In genomic region chr2:72144746-72145657, GRCh38 we compare ENCODE assay signal across 8 cellular contexts. TPM values are rescaled to one million over a fixed set of nuclear protein-coding genes. Genes with fewer than 3 reads are reported as not detected.
DNase-seq lines count a peak whose midpoint lies in the region; ATAC-seq and TF ChIP-seq lines count a peak whose summit lies in the region.

No MANE protein-coding gene starts in this region.

- H3K36me3 Mint-ChIP-seq in stimulated activated naive CD8-positive, alpha-beta T cell treated with anti-CD3 and anti-CD28 coated beads, Interleukin-15, Interleukin-2, amounts not matched to agents 100 ng/mL and 50 ng/mL, for 24 hours (ENCODE audit: low read depth) = peaks cover 3% of the 10 kb centered on the region
- H3K36me3 Mint-ChIP-seq in T-cell (no peaks in the 10 kb centered on the region), nephron progenitor cell (ENCODE audit: low read depth) (no peaks in the 10 kb centered on the region)

- H3K27me3 Mint-ChIP-seq in stimulated activated naive CD8-positive, alpha-beta T cell treated with anti-CD3 and anti-CD28 coated beads, Interleukin-15, Interleukin-2, amounts not matched to agents 100 ng/mL and 50 ng/mL, for 24 hours = peaks cover 62% of the 10 kb centered on the region
- H3K27me3 Mint-ChIP-seq in T-cell (peaks cover 50 to 67% of the 10 kb centered on the region in 2 donors), nephron progenitor cell (ENCODE audit: low read depth, poor library complexity) (peaks cover 99% of the 10 kb centered on the region)

- ATAC-seq in stimulated activated naive CD8-positive, alpha-beta T cell treated with anti-CD3 and anti-CD28 coated beads, Interleukin-15, Interleukin-2, amounts not matched to agents 100 U/mL and 50 U/mL, for 24 hours = no peak
- peak in 1 of 4 experiments; percentile 36 for ATAC-seq in T-cell (replicated peaks in 1 of 4)
- peak; percentile 46 for ATAC-seq in esophagus mucosa
- ATAC-seq in GM18519 (IDR thresholded peaks at IDR 0.05; ENCODE audit: low FRiP score, unreplicated experiment) = no peak
- no peak for ATAC-seq in HG03571 (IDR thresholded peaks at IDR 0.05; ENCODE audit: unreplicated experiment)

- H3K4me1 Mint-ChIP-seq in stimulated activated naive CD8-positive, alpha-beta T cell treated with anti-CD3 and anti-CD28 coated beads, Interleukin-15, Interleukin-2, amounts not matched to agents 100 ng/mL and 50 ng/mL, for 24 hours (ENCODE audit: low read depth) = peaks cover 47% of the 10 kb centered on the region
- peaks cover 35 to 47% (median 43%) of the 10 kb centered on the region in 3 donors for H3K4me1 Mint-ChIP-seq in T-cell
- H3K4me1 Mint-ChIP-seq in nephron progenitor cell = peaks cover 56% of the 10 kb centered on the region

- CTCF ChIA-PET in T-cell (lab: Charles Lee) = no interaction called here

- DNase-seq in stimulated activated naive CD8-positive, alpha-beta T cell treated with anti-CD3 and anti-CD28 coated beads, Interleukin-15, Interleukin-2, amounts not matched to agents 100 U/mL and 50 U/mL, for 24 hours = no peak
- DNase-seq in T-cell (peak in 2 of 34 experiments; percentile 0 to 23), nephron progenitor cell (peak; percentile 71), globus pallidus (ENCODE audit: low spot score) (no peak)

- POLR2A ChIA-PET in T-cell (lab: Charles Lee) = no interaction called here

- peak overlapping the region; percentile 52 for H3K4me3 Mint-ChIP-seq in stimulated activated naive CD8-positive, alpha-beta T cell treated with anti-CD3 and anti-CD28 coated beads, Interleukin-15, Interleukin-2, amounts not matched to agents 100 ng/mL and 50 ng/mL, for 24 hours
- H3K4me3 Mint-ChIP-seq in T-cell (peak overlapping the region; percentile 62 to 80 (median 70)), nephron progenitor cell (peak overlapping the region; percentile 79)

- H3K27ac Mint-ChIP-seq in stimulated activated naive CD8-positive, alpha-beta T cell treated with anti-CD3 and anti-CD28 coated beads, Interleukin-15, Interleukin-2, amounts not matched to agents 100 ng/mL and 50 ng/mL, for 24 hours = no peak overlapping the region
- H3K27ac Mint-ChIP-seq in T-cell (peak overlapping the region in 1 of 2 donors; percentile 55), nephron progenitor cell (no peak overlapping the region)

- TF ChIP-seq CTCF in nephron progenitor cell (IDR thresholded peaks at IDR 0.05) = no peak

- no peaks in the 10 kb centered on the region for H3K9me3 Mint-ChIP-seq in stimulated activated naive CD8-positive, alpha-beta T cell treated with anti-CD3 and anti-CD28 coated beads, Interleukin-15, Interleukin-2, amounts not matched to agents 100 ng/mL and 50 ng/mL, for 24 hours
- no peaks in the 10 kb centered on the region for H3K9me3 Mint-ChIP-seq in T-cell
- H3K9me3 Mint-ChIP-seq in nephron progenitor cell = peaks cover 6% of the 10 kb centered on the region

RNA-seq across cellular contexts. Expression of gene CYP26B1, which starts 2.7 kb away (rescaled TPM):
- total RNA-seq in T-cell (under 1 TPM in 1 of 5 donors, not detected in 4; 0.06 TPM), esophagus mucosa (1.9 TPM)
